ENCODE assay signal across 1 cellular context in the genomic region with DNA sequence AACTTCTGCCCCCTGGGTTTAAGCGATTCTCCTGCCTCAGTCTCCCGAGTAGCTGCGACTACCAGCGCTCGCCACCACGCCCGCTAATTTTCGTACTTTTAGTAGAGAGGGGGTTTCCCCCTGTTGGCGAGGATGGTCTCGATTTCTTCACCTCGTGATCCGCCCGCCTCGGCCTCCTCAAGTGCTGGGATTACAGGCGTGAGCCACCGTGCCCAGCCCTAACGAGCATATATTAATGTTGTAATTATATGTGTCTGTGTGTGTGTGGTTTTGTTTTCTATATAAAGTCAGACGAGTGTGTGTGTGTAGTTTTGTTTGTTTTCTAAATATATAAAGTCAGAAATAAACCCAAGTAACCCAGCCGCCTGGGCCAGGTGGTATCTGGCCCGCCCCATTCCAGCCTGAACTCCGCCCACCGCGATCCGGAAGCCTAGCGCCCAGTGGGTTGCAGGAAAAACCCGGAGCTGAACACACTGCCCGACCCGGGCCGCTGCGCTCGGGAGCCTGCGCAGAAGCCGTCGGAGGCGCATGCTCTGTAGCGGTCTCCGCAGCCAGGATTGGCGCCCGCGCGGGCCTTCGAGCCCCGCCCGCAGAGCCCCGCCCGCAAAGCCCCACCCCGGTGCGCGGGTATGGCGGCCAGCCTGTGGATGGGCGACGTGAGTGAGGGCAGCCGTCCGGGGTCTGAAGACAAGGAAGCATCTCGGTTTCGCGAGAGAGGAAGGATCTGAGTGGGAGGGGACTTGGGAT.
TF ChIP-seq lines count a peak whose summit lies in the region.

Gene TRNAU1AP (plus strand): TSS at position 604 of the 747 bp plus-strand sequence. CDS start 26 bp downstream, at position 630.

TF ChIP-seq in K562, 482 proteins besides CTCF, POLR2A, EP300 and RAD21 (continued from another document and continues in another):
- TF ChIP-seq SMARCA5 (IDR thresholded peaks at IDR 0.05) (no peak), U2AF2 (optimal IDR thresholded peaks at IDR 0.05; ENCODE audit: low read depth, low read length) (no peak), MAFF (IDR thresholded peaks at IDR 0.05; ENCODE audit: low read length) (no peak), ERF (CRISPR knock-in tag; IDR thresholded peaks at IDR 0.05) (peak; percentile 88), HBP1 (CRISPR knock-in tag; IDR thresholded peaks at IDR 0.05) (no peak; the same call in 1 of the 2 replicates), ZNF224 (CRISPR knock-in tag; IDR thresholded peaks at IDR 0.05) (0 out of 2 replicates have a peak, but pooled peaks have one; percentile 19), CREM (IDR thresholded peaks at IDR 0.05; ENCODE audit: low read depth) (peak; percentile 83), CCAR2 (IDR thresholded peaks at IDR 0.05; ENCODE audit: low read depth, low read length) (no peak), CHD7 (IDR thresholded peaks at IDR 0.05; ENCODE audit: low read depth, low read length) (no peak), HMGN3 (IDR thresholded peaks at IDR 0.05; ENCODE audit: borderline replicate concordance, extremely low read depth, insufficient read length, low read depth, low read length) (peak; percentile 88), ZNF175 (CRISPR knock-in tag; IDR thresholded peaks at IDR 0.05; ENCODE audit: low read depth) (peak; percentile 84), ZNF586 (CRISPR knock-in tag; conservative IDR thresholded peaks at IDR 0.05) (no peak), ETS2 (tag; IDR thresholded peaks at IDR 0.05; ENCODE audit: borderline replicate concordance, poor library complexity, severe bottlenecking) (no peak), DEAF1 (CRISPR knock-in tag; IDR thresholded peaks at IDR 0.05) (no peak), PHB (CRISPR knock-in tag; IDR thresholded peaks at IDR 0.05) (no peak), CXXC5 (CRISPR knock-in tag; IDR thresholded peaks at IDR 0.05) (peak; percentile 89), CHD2 (IDR thresholded peaks at IDR 0.05; ENCODE audit: low read depth, low read length) (peak; percentile 29; the same call in 1 of the 2 replicates), GABPB1 (CRISPR knock-in tag; IDR thresholded peaks at IDR 0.05) (peak; percentile 84), ZNF431 (CRISPR knock-in tag; IDR thresholded peaks at IDR 0.05) (no peak), KAT7 (CRISPR knock-in tag; IDR thresholded peaks at IDR 0.05; ENCODE audit: borderline replicate concordance) (no peak), ZBED1 (IDR thresholded peaks at IDR 0.05) (no peak)
- TF ChIP-seq, protein P1, sequence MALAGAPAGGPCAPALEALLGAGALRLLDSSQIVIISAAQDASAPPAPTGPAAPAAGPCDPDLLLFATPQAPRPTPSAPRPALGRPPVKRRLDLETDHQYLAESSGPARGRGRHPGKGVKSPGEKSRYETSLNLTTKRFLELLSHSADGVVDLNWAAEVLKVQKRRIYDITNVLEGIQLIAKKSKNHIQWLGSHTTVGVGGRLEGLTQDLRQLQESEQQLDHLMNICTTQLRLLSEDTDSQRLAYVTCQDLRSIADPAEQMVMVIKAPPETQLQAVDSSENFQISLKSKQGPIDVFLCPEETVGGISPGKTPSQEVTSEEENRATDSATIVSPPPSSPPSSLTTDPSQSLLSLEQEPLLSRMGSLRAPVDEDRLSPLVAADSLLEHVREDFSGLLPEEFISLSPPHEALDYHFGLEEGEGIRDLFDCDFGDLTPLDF (CRISPR knock-in tag; IDR thresholded peaks at IDR 0.05), result peak; percentile 94
- TF ChIP-seq, protein P2, sequence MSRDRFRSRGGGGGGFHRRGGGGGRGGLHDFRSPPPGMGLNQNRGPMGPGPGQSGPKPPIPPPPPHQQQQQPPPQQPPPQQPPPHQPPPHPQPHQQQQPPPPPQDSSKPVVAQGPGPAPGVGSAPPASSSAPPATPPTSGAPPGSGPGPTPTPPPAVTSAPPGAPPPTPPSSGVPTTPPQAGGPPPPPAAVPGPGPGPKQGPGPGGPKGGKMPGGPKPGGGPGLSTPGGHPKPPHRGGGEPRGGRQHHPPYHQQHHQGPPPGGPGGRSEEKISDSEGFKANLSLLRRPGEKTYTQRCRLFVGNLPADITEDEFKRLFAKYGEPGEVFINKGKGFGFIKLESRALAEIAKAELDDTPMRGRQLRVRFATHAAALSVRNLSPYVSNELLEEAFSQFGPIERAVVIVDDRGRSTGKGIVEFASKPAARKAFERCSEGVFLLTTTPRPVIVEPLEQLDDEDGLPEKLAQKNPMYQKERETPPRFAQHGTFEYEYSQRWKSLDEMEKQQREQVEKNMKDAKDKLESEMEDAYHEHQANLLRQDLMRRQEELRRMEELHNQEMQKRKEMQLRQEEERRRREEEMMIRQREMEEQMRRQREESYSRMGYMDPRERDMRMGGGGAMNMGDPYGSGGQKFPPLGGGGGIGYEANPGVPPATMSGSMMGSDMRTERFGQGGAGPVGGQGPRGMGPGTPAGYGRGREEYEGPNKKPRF (IDR thresholded peaks at IDR 0.05; ENCODE audit: low read depth, low read length), result no peak
